In genomic region chr13:95338905-95339304, GRCh38 we compare ENCODE assay signal across 21 cellular contexts.
"Had no signal": no experiment of that assay in that cellular context is flagged by ENCODE, and none has a peak within 500 bp of the region (broad histone marks: within the 10 kb centered on the region; RNA-seq: fewer than 3 reads in every experiment).

No MANE protein-coding gene starts in this region.

- H3K9me2 ChIP-seq: SK-N-SH had no signal

- H3K9ac ChIP-seq: SK-N-SH had no signal

- H3K4me2 ChIP-seq: SK-N-SH had no signal

- H3K27ac ChIP-seq: HL-60, RWPE1 had no signal

- DNase-seq: KBM-7; NCI-H1092; NCI-H1105 treated with DMSO at 0.1 percent for 48 hours; NCI-H1417 treated with DMSO at 0.1 percent for 48 hours; NCI-H146; NCI-H1694 treated with DMSO at 0.1 percent for 48 hours; NCI-H1930; NCI-H2081; NCI-H2107; NCI-H2227 treated with DMSO at 0.1 percent for 48 hours; NCI-H524; NCI-H526 treated with DMSO at 0.1 percent for 48 hours; NCI-H774; NK-92 treated with Interleukin-12 subunit alpha and Interleukin-12 subunit beta, amount 100 ng/mL, for 24 hours; PC-3; SHP77; SK-N-SH; SW 1271 had no signal

- ATAC-seq: Panc1, PC-3 had no signal

- H3K9me3 ChIP-seq: SK-N-SH had no signal
